ENCODE assay signal across 16 cellular contexts in the genomic region with DNA sequence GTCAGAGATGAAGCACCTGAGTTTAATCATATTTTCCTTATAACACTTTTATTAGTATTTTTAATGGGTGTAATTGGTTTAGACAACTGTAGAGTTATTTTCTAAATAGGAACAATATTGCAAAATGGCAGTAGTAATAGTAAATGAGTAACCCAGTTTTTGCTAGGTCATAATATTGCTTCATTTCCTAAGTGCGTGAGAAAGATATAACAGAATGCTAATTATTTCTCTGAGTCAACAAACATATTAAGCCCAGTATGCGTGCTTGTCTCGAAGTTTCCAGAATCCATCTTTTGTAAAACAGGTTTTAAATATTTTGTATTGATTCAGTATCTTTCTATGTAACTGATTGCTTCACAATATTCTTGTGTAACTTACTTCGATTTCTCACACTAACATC.
DNase-seq lines count a peak whose midpoint lies in the region; ATAC-seq and TF ChIP-seq lines count a peak whose summit lies in the region.
"Had no signal": no experiment of that assay in that cellular context is flagged by ENCODE, and none has a peak within 500 bp of the region (broad histone marks: within the 10 kb centered on the region; RNA-seq: fewer than 3 reads in every experiment).

No MANE protein-coding gene starts in this region.

- ATAC-seq in RWPE2 (ENCODE audit: low read depth) = peak; percentile 67
- ATAC-seq: CD8-positive, alpha-beta T cell; GM12878; sciatic nerve had no signal

- peak overlapping the region; percentile 7; the same call in 1 of the 2 replicates for H3K9ac ChIP-seq in GM23248

- H3K27ac ChIP-seq in GM23248 = peak overlapping the region; percentile 59
- H3K27ac ChIP-seq in RWPE2 (ENCODE audit: poor library complexity, severe bottlenecking) = no peak overlapping the region
- H3K27ac ChIP-seq: SJSA1 had no signal

- H3K36me3 ChIP-seq in GM23248 (ENCODE audit: low read depth) = no peaks in the 10 kb centered on the region
- peaks cover 3% of the 10 kb centered on the region; the same call in 1 of the 2 replicates for H3K36me3 ChIP-seq in RWPE2 (ENCODE audit: low read depth)
- H3K36me3 ChIP-seq: SJSA1 had no signal

- WGBS in GM23248 (ENCODE audit: low coverage in 1 of 2, low lambda C conversion rate in 2 of 2, missing lambda C conversion rate in 2 of 2), 2 experiments = 22 to 24% methylated on average over 4 of the region's 4 CpGs

- no peak overlapping the region for H2AFZ ChIP-seq in GM23248

- in situ Hi-C loops in GM23248 (cut with MboI) = no loop called here

- H3K27ac Mint-ChIP-seq in CD14-positive monocyte = no peak overlapping the region
- H3K27ac Mint-ChIP-seq in endothelial cell (ENCODE audit: unreplicated experiment) = no peak overlapping the region
- H3K27ac Mint-ChIP-seq: CD8-positive, alpha-beta T cell had no signal

- H3K9me3 ChIP-seq in GM23248 (ENCODE audit: low read depth) = no peaks in the 10 kb centered on the region
- H3K9me3 ChIP-seq in RWPE2 (ENCODE audit: severe bottlenecking) = no peaks in the 10 kb centered on the region
- H3K9me3 ChIP-seq: SJSA1 had no signal

- no peak overlapping the region for H3K4me3 ChIP-seq in GM23248
- no peak overlapping the region for H3K4me3 ChIP-seq in RWPE2 (ENCODE audit: severe bottlenecking)
- H3K4me3 ChIP-seq in fibroblast of mammary gland (ENCODE audit: control insufficient read depth, low read depth, low read length) = no peak overlapping the region
- H3K4me3 ChIP-seq: GM12878, SJSA1 had no signal

- H3K79me2 ChIP-seq in GM23248 (ENCODE audit: insufficient read depth) = no peaks in the 10 kb centered on the region

- H3K36me3 Mint-ChIP-seq in CD14-positive monocyte (no peaks in the 10 kb centered on the region), endothelial cell (ENCODE audit: low read depth, unreplicated experiment) (no peaks in the 10 kb centered on the region)
- H3K36me3 Mint-ChIP-seq: CD8-positive, alpha-beta T cell had no signal

- peaks cover 24% of the 10 kb centered on the region; the same call in 1 of the 2 replicates for H3F3A ChIP-seq in GM23248 (ENCODE audit: insufficient read depth)

- peak overlapping the region; percentile 6 for H3K4me2 ChIP-seq in GM23248 (ENCODE audit: unreplicated experiment)

- intact Hi-C loops in CD14-positive monocyte (cut with micrococcal nuclease) = no loop called here

- H3K4me1 ChIP-seq in GM23248 (ENCODE audit: insufficient read depth) = peaks cover 31% of the 10 kb centered on the region
- H3K4me1 ChIP-seq in RWPE2 (ENCODE audit: insufficient read depth, poor library complexity, severe bottlenecking) = peaks cover 27% of the 10 kb centered on the region

- DNase-seq in GM23248 (peak; percentile 88), RWPE2 (ENCODE audit: low spot score) (no peak), fibroblast of mammary gland (ENCODE audit: low read depth) (peak; percentile 88), CD14-positive monocyte (ENCODE audit: low spot score) (no peak), endothelial cell (ENCODE audit: low spot score) (no peak), NCI-H2107 (lab: John Stamatoyannopoulos, UW) (no peak), kidney glomerular epithelial cell (lab: John Stamatoyannopoulos, UW) (no peak)
- DNase-seq: activated gamma-delta T cell; CD8-positive, alpha-beta T cell; cortex of kidney; erythroblast; Kasumi-1; T-helper 9 cell had no signal

- H3K9me3 Mint-ChIP-seq in CD14-positive monocyte (peaks cover 0 to 3% (median 0%) of the 10 kb centered on the region in 7 donors), endothelial cell (ENCODE audit: unreplicated experiment) (no peaks in the 10 kb centered on the region)
- H3K9me3 Mint-ChIP-seq: CD8-positive, alpha-beta T cell had no signal

- no peak overlapping the region for H3K4me3 Mint-ChIP-seq in CD14-positive monocyte
- H3K4me3 Mint-ChIP-seq in endothelial cell (ENCODE audit: unreplicated experiment) = no peak overlapping the region
- H3K4me3 Mint-ChIP-seq: CD8-positive, alpha-beta T cell had no signal

- peaks cover 9% of the 10 kb centered on the region for H3K4me1 Mint-ChIP-seq in CD14-positive monocyte
- no peaks in the 10 kb centered on the region for H3K4me1 Mint-ChIP-seq in endothelial cell (ENCODE audit: unreplicated experiment)

- H3K27me3 Mint-ChIP-seq in CD14-positive monocyte (ENCODE audit: low read depth in 3 of 3) (peaks cover 0 to 2% (median 0%) of the 10 kb centered on the region in 3 donors), endothelial cell (ENCODE audit: unreplicated experiment) (no peaks in the 10 kb centered on the region)

- no peaks in the 10 kb centered on the region for H4K20me1 ChIP-seq in GM23248 (ENCODE audit: insufficient read depth)

- no peak for TF ChIP-seq CTCF in RWPE2 (IDR thresholded peaks at IDR 0.05; ENCODE audit: poor library complexity, severe bottlenecking)
- no peak for TF ChIP-seq CTCF in fibroblast of mammary gland (conservative IDR thresholded peaks at IDR 0.05; ENCODE audit: control insufficient read depth, insufficient read depth, low read depth, low read length)
- TF ChIP-seq CTCF in CD14-positive monocyte (IDR thresholded peaks at IDR 0.05) = no peak
- no peak for TF ChIP-seq CTCF in endothelial cell (IDR thresholded peaks at IDR 0.05; ENCODE audit: unreplicated experiment)

- H3K9me2 ChIP-seq in GM23248 (ENCODE audit: insufficient read depth) = no peaks in the 10 kb centered on the region

- H3K27me3 ChIP-seq in GM23248 (replicated peaks; ENCODE audit: insufficient read depth) (no peaks in the 10 kb centered on the region), RWPE2 (ENCODE audit: insufficient read depth, poor library complexity, severe bottlenecking) (no peaks in the 10 kb centered on the region)
- H3K27me3 ChIP-seq: SJSA1 had no signal

Comparison
In these comparisons a context has a peak if more than half of its experiments do, and no peak if none do; other contexts are left out.
1. DNase-seq: peak in GM23248 (single experiment) and fibroblast of mammary gland (single experiment); none in RWPE2 (single experiment), CD14-positive monocyte (single experiment), endothelial cell (single experiment), NCI-H2107 (single experiment) and kidney glomerular epithelial cell (single experiment).